ENCODE assay signal across 8 cellular contexts in genomic region chr2:174683392-174683759, GRCh38.
DNase-seq lines count a peak whose midpoint lies in the region; ATAC-seq, FAIRE-seq and TF ChIP-seq lines count a peak whose summit lies in the region.

No MANE protein-coding gene starts in this region.

- ATAC-seq in GM18909 (IDR thresholded peaks at IDR 0.05; ENCODE audit: poor library complexity, unreplicated experiment) = peak; percentile 35
- peak; percentile 51 for ATAC-seq in stimulated activated naive CD8-positive, alpha-beta T cell treated with anti-CD3 and anti-CD28 coated beads, Interleukin-15, Interleukin-2, amounts not matched to agents 100 U/mL and 50 U/mL, for 24 hours

- intact Hi-C loops in kidney (cut with DNase I) = no loop called here

- H3K9me3 ChIP-seq in astrocyte (ENCODE audit: insufficient read depth, low read depth, low read length) = no peaks in the 10 kb centered on the region
- no peaks in the 10 kb centered on the region for H3K9me3 ChIP-seq in kidney (ENCODE audit: control insufficient read depth in 1 of 2, low read length in 2 of 2)

- H3K27ac ChIP-seq in astrocyte (ENCODE audit: low read depth, low read length) (no peak overlapping the region), kidney (ENCODE audit: low read depth in 2 of 2, low read length in 2 of 2) (no peak overlapping the region)

- H3K9ac ChIP-seq in astrocyte (ENCODE audit: low read length) (peak overlapping the region; percentile 88), kidney (ENCODE audit: low read length in 2 of 2) (peak overlapping the region in 1 of 2 donors; percentile 68)

- no peaks in the 10 kb centered on the region for H3K36me3 ChIP-seq in astrocyte (ENCODE audit: insufficient read depth, low read length)
- no peaks in the 10 kb centered on the region for H3K36me3 ChIP-seq in kidney (ENCODE audit: control insufficient read depth in 1 of 2, insufficient read depth in 2 of 2, low read length in 2 of 2)

- peak overlapping the region; percentile 80 for H3K27ac Mint-ChIP-seq in astrocyte (ENCODE audit: unreplicated experiment)

- H3K4me1 Mint-ChIP-seq in astrocyte (ENCODE audit: low read depth, unreplicated experiment) = peaks cover 5% of the 10 kb centered on the region

- peaks cover 3% of the 10 kb centered on the region for H3K36me3 Mint-ChIP-seq in astrocyte (ENCODE audit: low read depth, unreplicated experiment)

- peak overlapping the region; percentile 77 for H3K4me3 ChIP-seq in AG10803 (ENCODE audit: low read length)
- peak overlapping the region; percentile 90 for H3K4me3 ChIP-seq in astrocyte (ENCODE audit: insufficient read depth, low read depth, low read length)
- peak overlapping the region; percentile 64 to 80 for H3K4me3 ChIP-seq in kidney (ENCODE audit: low read length in 2 of 2)

- H3K27me3 Mint-ChIP-seq in astrocyte (ENCODE audit: low read depth, unreplicated experiment) = no peaks in the 10 kb centered on the region

- peak overlapping the region; percentile 92 for H2AFZ ChIP-seq in astrocyte (ENCODE audit: low read depth, low read length)

- TF ChIP-seq CTCF in AG10803 (conservative IDR thresholded peaks at IDR 0.05; ENCODE audit: low read length) (peak; percentile 53), astrocyte (IDR thresholded peaks at IDR 0.05; ENCODE audit: insufficient read depth, low read depth, low read length) (no peak), kidney (IDR thresholded peaks at IDR 0.05; ENCODE audit: borderline replicate concordance, extremely low read depth, insufficient read depth) (peak; percentile 9)

- H4K20me1 ChIP-seq in astrocyte (ENCODE audit: insufficient read depth, low read length) = peaks cover 19% of the 10 kb centered on the region

- FAIRE-seq in astrocyte (lab: Jason Lieb, UNC) = no peak
- FAIRE-seq in kidney (lab: Jason Lieb, UNC) = no peak

- H3K4me2 ChIP-seq in astrocyte (ENCODE audit: low read length) = peak overlapping the region; percentile 93

- H3K4me3 Mint-ChIP-seq in astrocyte (ENCODE audit: unreplicated experiment) = peak overlapping the region; percentile 87

- no peaks in the 10 kb centered on the region for H3K27me3 ChIP-seq in astrocyte (ENCODE audit: insufficient read depth, low read length)

- peaks cover 34% of the 10 kb centered on the region for H3K79me2 ChIP-seq in astrocyte (ENCODE audit: insufficient read depth, low read length)

- DNase-seq in AG10803 (ENCODE audit: low read depth) (peak; percentile 67), NCI-H460 (ENCODE audit: extremely low read depth, low read depth) (peak; percentile 7), astrocyte (ENCODE audit: low read depth) (peak; percentile 50), kidney (no peak), mucosa of gallbladder (ENCODE audit: low spot score) (no peak), SHP77 (lab: John Stamatoyannopoulos, UW) (no peak)
- peak; percentile 24 for DNase-seq in stimulated activated naive CD8-positive, alpha-beta T cell treated with anti-CD3 and anti-CD28 coated beads, Interleukin-15, Interleukin-2, amounts not matched to agents 100 U/mL and 50 U/mL, for 24 hours

- H3K4me1 ChIP-seq in astrocyte (ENCODE audit: insufficient read depth, low read length) (peaks cover 10% of the 10 kb centered on the region), kidney (ENCODE audit: control insufficient read depth in 1 of 2, insufficient read depth in 1 of 2, low read depth in 1 of 2, low read length in 2 of 2) (peaks cover 5% of the 10 kb centered on the region in 2 donors)

- H3K9me3 Mint-ChIP-seq in astrocyte (ENCODE audit: unreplicated experiment) = no peaks in the 10 kb centered on the region

Comparison
In these comparisons a context has a peak if more than half of its experiments do, and no peak if none do; other contexts are left out.
1. DNase-seq: peak in AG10803 (single experiment), NCI-H460 (single experiment), astrocyte (single experiment) and stimulated activated naive CD8-positive, alpha-beta T cell treated with anti-CD3 and anti-CD28 coated beads, Interleukin-15, Interleukin-2, amounts not matched to agents 100 U/mL and 50 U/mL, for 24 hours (single experiment); none in kidney (single experiment), mucosa of gallbladder (single experiment) and SHP77 (0 of 2).
2. Peak in every context shown above with its lines, with median percentiles within 50 percentile points of each other: H3K4me3 ChIP-seq.